In the genomic region with DNA sequence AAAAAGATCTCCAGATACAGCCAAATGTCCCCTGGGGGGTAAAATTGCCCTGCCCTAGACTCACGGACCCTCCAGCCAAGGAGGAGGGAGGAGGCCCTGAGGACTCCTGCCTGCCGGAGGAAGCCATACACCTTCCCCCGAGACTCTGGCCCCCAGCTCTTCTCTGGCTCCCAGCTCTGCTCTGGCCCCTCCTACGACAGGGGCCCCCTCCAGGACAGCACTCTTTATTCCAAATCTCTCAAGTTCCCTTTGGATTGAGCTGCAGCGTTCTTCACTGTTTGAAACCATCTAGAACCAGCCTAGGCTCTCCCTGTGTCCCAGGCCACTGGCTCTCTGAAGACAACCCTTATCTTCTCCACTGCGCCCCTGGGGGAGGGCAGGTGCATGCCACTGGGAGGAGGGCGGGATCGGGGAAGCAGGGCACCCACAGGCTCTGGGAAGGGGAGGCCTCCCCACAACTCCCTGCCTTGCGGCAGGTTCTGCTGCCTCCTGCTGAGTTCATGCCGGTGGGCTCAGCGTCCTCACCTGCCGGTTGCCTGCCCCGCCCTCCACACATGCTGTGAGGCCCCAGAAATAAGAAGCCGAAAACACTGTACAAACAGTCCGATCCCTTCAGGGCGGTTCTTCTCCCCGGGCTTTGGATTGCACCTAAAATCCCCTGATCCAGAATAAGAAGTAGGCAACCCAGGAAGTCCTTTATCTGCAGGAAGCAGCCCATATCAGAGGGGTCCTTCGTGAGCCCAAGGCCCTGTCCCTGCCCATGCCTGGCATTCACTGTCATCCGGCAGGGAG, we compare ENCODE assay signal across 21 cellular contexts.
DNase-seq lines count a peak whose midpoint lies in the region; ATAC-seq, FAIRE-seq and TF ChIP-seq lines count a peak whose summit lies in the region.
"Had no signal": no experiment of that assay in that cellular context is flagged by ENCODE, and none has a peak within 500 bp of the region (broad histone marks: within the 10 kb centered on the region; RNA-seq: fewer than 3 reads in every experiment).

No MANE protein-coding gene starts in this region.

- H3K9me3 ChIP-seq in BLaER1 treated with 17β-estradiol and CSF1 and Interleukin-3, amounts not matched to agents 10 nM and 100 nM (replicated peaks in 1 of 11) = no peaks in the 10 kb centered on the region
- H3K9me3 ChIP-seq in K562 (replicated peaks; ENCODE audit: control insufficient read depth, insufficient read depth, low read depth, low read length) (no peaks in the 10 kb centered on the region), Karpas-422 (ENCODE audit: low read length) (no peaks in the 10 kb centered on the region)
- H3K9me3 ChIP-seq: SJSA1, suprapubic skin had no signal

- H2AFZ ChIP-seq in K562 (ENCODE audit: low read depth, low read length) (no peak overlapping the region), Karpas-422 (ENCODE audit: low read length) (no peak overlapping the region)

- H3K4me1 ChIP-seq in BLaER1 treated with 17β-estradiol and CSF1 and Interleukin-3, amounts not matched to agents 10 nM and 100 nM = peaks cover 0 to 20% (median 6%) of the 10 kb centered on the region in 10 experiments; a peak in 10 of 20 replicates
- no peaks in the 10 kb centered on the region for H3K4me1 ChIP-seq in K562 (replicated peaks in 1 of 2; ENCODE audit: control insufficient read depth in 2 of 2, insufficient read depth in 2 of 2, low read length in 2 of 2)
- H3K4me1 ChIP-seq in Karpas-422 (ENCODE audit: low read length) = no peaks in the 10 kb centered on the region
- H3K4me1 ChIP-seq: suprapubic skin had no signal

- no peaks in the 10 kb centered on the region for H3K9me3 Mint-ChIP-seq in natural killer cell treated with Interleukin-12 subunit alpha and Interleukin-12 subunit beta and Interleukin-15 and Interleukin-18, amount 100 ng/mL, for 72 hours
- H3K9me3 Mint-ChIP-seq: activated CD8-positive, alpha-beta T cell treated with anti-CD3 and anti-CD28 coated beads for 36 hours; activated T-helper 1 cell treated with anti-CD3 and anti-CD28 coated beads, Interleukin-12 subunit alpha, Interleukin-12 subunit beta, Interleukin-2, Interleukin-4 antibody, amounts not matched to agents 30 ng/mL and 10 ng/mL and 1 ng/mL, durations not matched to agents 14 hours and 24 hours and 36 hours; CD8-positive, alpha-beta memory T cell; dendritic cell treated with granulocyte-macrophage colony-stimulating factor and Interleukin-4, amounts not matched to agents 40 ng/mL and 50 ng/mL, for 4 days; neural crest cell had no signal

- H3K9ac ChIP-seq in BLaER1 treated with 17β-estradiol and CSF1 and Interleukin-3, amounts not matched to agents 10 nM and 100 nM = no peak overlapping the region
- no peak overlapping the region for H3K9ac ChIP-seq in K562 (ENCODE audit: insufficient read depth in 1 of 2, low read depth in 2 of 2, low read length in 2 of 2)
- H3K9ac ChIP-seq in Karpas-422 (ENCODE audit: low read length) = no peak overlapping the region

- no peak for TF ChIP-seq RAD21 in K562 (CRISPR knock-in tag; conservative IDR thresholded peaks at IDR 0.05 in 1 of 2, IDR thresholded peaks at IDR 0.05 in 1 of 2)

- intact Hi-C loops in K562 (cut with micrococcal nuclease) = no loop called here

- no peak overlapping the region for H3K27ac ChIP-seq in BLaER1 treated with 17β-estradiol and CSF1 and Interleukin-3, amounts not matched to agents 10 nM and 100 nM
- H3K27ac ChIP-seq in K562 (ENCODE audit: extremely low read depth, low read depth, low read length) = no peak overlapping the region
- H3K27ac ChIP-seq in Karpas-422 (ENCODE audit: low read length) = no peak overlapping the region
- H3K27ac ChIP-seq: SJSA1, suprapubic skin, VCaP had no signal

- BruUV-seq in K562 (replicated peaks; lab: Mats Ljungman, UMichigan) = no TSS peak

- CTCF ChIA-PET in K562 (lab: Yijun Ruan, JAX; ENCODE audit: low intra/inter-chr PET ratio) = no interaction called here

- no peaks in the 10 kb centered on the region for H3K27me3 ChIP-seq in BLaER1 treated with 17β-estradiol and CSF1 and Interleukin-3, amounts not matched to agents 10 nM and 100 nM
- H3K27me3 ChIP-seq in H7 (ENCODE audit: control insufficient read depth, insufficient read depth, low read length) (peaks cover 1% of the 10 kb centered on the region; the same call in 1 of the 2 replicates), K562 (ENCODE audit: control insufficient read depth in 2 of 2, insufficient read depth in 2 of 2, low read length in 2 of 2) (peaks cover 3 to 41% of the 10 kb centered on the region in 2 experiments; a peak in 4 of 5 replicates), Karpas-422 (ENCODE audit: low read length) (no peaks in the 10 kb centered on the region)
- H3K27me3 ChIP-seq: SJSA1 had no signal

- peak in 2 of 3 experiments; percentile 12 to 15; a peak in 1 of 6 replicates for TF ChIP-seq CTCF in K562 (IDR thresholded peaks at IDR 0.05 in 2 of 3, conservative IDR thresholded peaks at IDR 0.05 in 1 of 3; ENCODE audit: insufficient read depth in 2 of 3, low read depth in 1 of 3, low read length in 3 of 3)

- H3K27ac Mint-ChIP-seq in natural killer cell treated with Interleukin-12 subunit alpha and Interleukin-12 subunit beta and Interleukin-15 and Interleukin-18, amount 100 ng/mL, for 72 hours = no peak overlapping the region
- H3K27ac Mint-ChIP-seq: activated CD8-positive, alpha-beta T cell treated with anti-CD3 and anti-CD28 coated beads for 36 hours; activated T-helper 1 cell treated with anti-CD3 and anti-CD28 coated beads, Interleukin-12 subunit alpha, Interleukin-12 subunit beta, Interleukin-2, Interleukin-4 antibody, amounts not matched to agents 30 ng/mL and 10 ng/mL and 1 ng/mL, durations not matched to agents 14 hours and 24 hours and 36 hours; CD8-positive, alpha-beta memory T cell; dendritic cell treated with granulocyte-macrophage colony-stimulating factor and Interleukin-4, amounts not matched to agents 40 ng/mL and 50 ng/mL, for 4 days; T-helper 17 cell had no signal

- no peak for TF ChIP-seq POLR2A in K562 (conservative IDR thresholded peaks at IDR 0.05)

- H4K20me1 ChIP-seq in BLaER1 treated with 17β-estradiol and CSF1 and Interleukin-3, amounts not matched to agents 10 nM and 100 nM = no peaks in the 10 kb centered on the region
- H4K20me1 ChIP-seq in K562 (replicated peaks; ENCODE audit: control insufficient read depth, insufficient read depth, low read length) (no peaks in the 10 kb centered on the region; the same call in 1 of the 2 replicates), Karpas-422 (ENCODE audit: insufficient read depth, low read depth, low read length) (no peaks in the 10 kb centered on the region; the same call in 1 of the 2 replicates)

- FAIRE-seq in K562 (lab: Jason Lieb, UNC) = no peak

- no peaks in the 10 kb centered on the region for H3K79me2 ChIP-seq in K562 (ENCODE audit: control insufficient read depth, insufficient read depth, low read length)
- no peaks in the 10 kb centered on the region for H3K79me2 ChIP-seq in Karpas-422 (ENCODE audit: low read length)

- no peak overlapping the region for H3K4me3 ChIP-seq in BLaER1 treated with 17β-estradiol and CSF1 and Interleukin-3, amounts not matched to agents 10 nM and 100 nM
- H3K4me3 ChIP-seq in H7 (ENCODE audit: insufficient read depth, low read depth, low read length) (no peak overlapping the region), K562 (no peak overlapping the region), Karpas-422 (ENCODE audit: low read length) (no peak overlapping the region)
- H3K4me3 ChIP-seq: SJSA1, suprapubic skin had no signal

- in situ Hi-C loops in K562 (cut with MboI) = no loop called here

- no peak overlapping the region for H3K4me3 Mint-ChIP-seq in natural killer cell treated with Interleukin-12 subunit alpha and Interleukin-12 subunit beta and Interleukin-15 and Interleukin-18, amount 100 ng/mL, for 72 hours
- H3K4me3 Mint-ChIP-seq: activated CD8-positive, alpha-beta T cell treated with anti-CD3 and anti-CD28 coated beads for 36 hours; activated T-helper 1 cell treated with anti-CD3 and anti-CD28 coated beads, Interleukin-12 subunit alpha, Interleukin-12 subunit beta, Interleukin-2, Interleukin-4 antibody, amounts not matched to agents 30 ng/mL and 10 ng/mL and 1 ng/mL, durations not matched to agents 14 hours and 24 hours and 36 hours; CD8-positive, alpha-beta memory T cell; dendritic cell treated with granulocyte-macrophage colony-stimulating factor and Interleukin-4, amounts not matched to agents 40 ng/mL and 50 ng/mL, for 4 days; neural crest cell; T-helper 17 cell had no signal

- peak overlapping the region in 7 of 11 experiments; percentile 0 to 41 (median 20); a peak in 9 of 22 replicates for H3K4me2 ChIP-seq in BLaER1 treated with 17β-estradiol and CSF1 and Interleukin-3, amounts not matched to agents 10 nM and 100 nM
- H3K4me2 ChIP-seq in K562 (ENCODE audit: insufficient read depth, low read length) (no peak overlapping the region), Karpas-422 (ENCODE audit: low read depth, low read length, poor library complexity, severe bottlenecking) (no peak overlapping the region)

- H3K9me2 ChIP-seq in Karpas-422 (replicated peaks; ENCODE audit: insufficient read depth, low read length) = no peaks in the 10 kb centered on the region

- no peaks in the 10 kb centered on the region for H3K36me3 Mint-ChIP-seq in natural killer cell treated with Interleukin-12 subunit alpha and Interleukin-12 subunit beta and Interleukin-15 and Interleukin-18, amount 100 ng/mL, for 72 hours
- H3K36me3 Mint-ChIP-seq: CD8-positive, alpha-beta memory T cell had no signal

- no peak for TF ChIP-seq EP300 in K562 (IDR thresholded peaks at IDR 0.05; ENCODE audit: low read length)

- peak; percentile 76 for DNase-seq in H7
- DNase-seq in K562 (ENCODE audit: extremely low read depth in 1 of 4, low spot score in 3 of 4) = peak; percentile 3 to 20 (median 16)
- peak; percentile 26 for DNase-seq in natural killer cell treated with Interleukin-12 subunit alpha and Interleukin-12 subunit beta and Interleukin-15 and Interleukin-18, amount 100 ng/mL, for 72 hours (ENCODE audit: low spot score)
- no peak for DNase-seq in Karpas-422
- DNase-seq: activated CD8-positive, alpha-beta T cell treated with anti-CD3 and anti-CD28 coated beads for 36 hours; CD8-positive, alpha-beta memory T cell; hippocampal formation; Kasumi-1; NCI-H1092; NCI-H2107; NCI-H774; T-helper 17 cell had no signal

- whole genome bisulfite sequencing in K562 (ENCODE audit: insufficient coverage, low coverage, missing lambda C conversion rate) = 2% methylated on average over 9 of the region's 19 CpGs

- H3K4me1 Mint-ChIP-seq in natural killer cell treated with Interleukin-12 subunit alpha and Interleukin-12 subunit beta and Interleukin-15 and Interleukin-18, amount 100 ng/mL, for 72 hours (ENCODE audit: low read depth in 2 of 2) = no peaks in the 10 kb centered on the region
- H3K4me1 Mint-ChIP-seq: CD8-positive, alpha-beta memory T cell had no signal

- H3K36me3 ChIP-seq in BLaER1 treated with 17β-estradiol and CSF1 and Interleukin-3, amounts not matched to agents 10 nM and 100 nM = no peaks in the 10 kb centered on the region
- H3K36me3 ChIP-seq in H7 (replicated peaks; ENCODE audit: control insufficient read depth, insufficient read depth, low read length) = no peaks in the 10 kb centered on the region
- no peaks in the 10 kb centered on the region for H3K36me3 ChIP-seq in K562 (ENCODE audit: control insufficient read depth, insufficient read depth, low read length)
- no peaks in the 10 kb centered on the region for H3K36me3 ChIP-seq in Karpas-422 (ENCODE audit: insufficient read depth, low read length)
- H3K36me3 ChIP-seq: SJSA1, suprapubic skin had no signal

- H3K9me1 ChIP-seq in K562 (ENCODE audit: control insufficient read depth, insufficient read depth, low read length) = no peaks in the 10 kb centered on the region

- ATAC-seq in K562 (peak; percentile 83), HG03139 (IDR thresholded peaks at IDR 0.05; ENCODE audit: unreplicated experiment) (no peak), GM18868 (IDR thresholded peaks at IDR 0.05; ENCODE audit: unreplicated experiment) (no peak)
- ATAC-seq in natural killer cell treated with Interleukin-12 subunit alpha and Interleukin-12 subunit beta and Interleukin-15 and Interleukin-18, amount 100 ng/mL, for 72 hours = no peak
- ATAC-seq: activated CD8-positive, alpha-beta T cell treated with anti-CD3 and anti-CD28 coated beads for 36 hours; T-helper 17 cell had no signal

- H3K27me3 Mint-ChIP-seq in natural killer cell treated with Interleukin-12 subunit alpha and Interleukin-12 subunit beta and Interleukin-15 and Interleukin-18, amount 100 ng/mL, for 72 hours = peaks cover 27 to 29% of the 10 kb centered on the region in 2 donors

- POLR2A ChIA-PET in K562 (lab: Yijun Ruan, JAX) = no interaction called here

Comparison
In these comparisons a context has a peak if more than half of its experiments do, and no peak if none do; other contexts are left out.
1. H3K4me2 ChIP-seq: peak in BLaER1 treated with 17β-estradiol and CSF1 and Interleukin-3, amounts not matched to agents 10 nM and 100 nM (7 of 11); none in K562 (single experiment) and Karpas-422 (single experiment).